Comparison of ENCODE assay signal across 23 cellular contexts in genomic region chr4:88366460-88366859, GRCh38.
"Had no signal": no experiment of that assay in that cellular context is flagged by ENCODE, and none has a peak within 500 bp of the region (broad histone marks: within the 10 kb centered on the region; RNA-seq: fewer than 3 reads in every experiment).

No MANE protein-coding gene starts in this region.

- H3K27ac ChIP-seq: adrenal gland, PC-9 had no signal

- ATAC-seq: activated CD4-positive, CD25-positive, alpha-beta regulatory T cell treated with anti-CD3 and anti-CD28 coated beads, Interleukin-2, amount 50 U/mL, for 24 hours; activated T-helper 17 cell treated with anti-CD3 and anti-CD28 coated beads, Interleukin-2, amount 50 U/mL, for 72 hours; T-cell had no signal

- H3K4me1 ChIP-seq: adrenal gland had no signal

- H3K9me3 ChIP-seq: adrenal gland had no signal

- H3K27me3 ChIP-seq: adrenal gland had no signal

- H3K4me1 Mint-ChIP-seq: activated T-helper 17 cell treated with anti-CD3 and anti-CD28 coated beads, Interleukin-2, amount 50 U/mL, for 72 hours; T-cell had no signal

- H3K4me3 ChIP-seq: adrenal gland, PC-9 had no signal

- H3K36me3 Mint-ChIP-seq: activated naive CD8-positive, alpha-beta T cell; T-cell had no signal

- H2AFZ ChIP-seq: PC-9 had no signal

- H3K4me2 ChIP-seq: PC-9 had no signal

- DNase-seq: activated CD4-positive, alpha-beta T cell treated with anti-CD3 and anti-CD28 coated beads, Interleukin-2, amount 10 ng/mL, durations not matched to agents 24 days and 14 days; activated CD4-positive, alpha-beta T cell treated with anti-CD3 and anti-CD28 coated beads, Interleukin-2, amount 50 U/mL, for 48 hours; activated gamma-delta T cell; activated naive CD4-positive, alpha-beta T cell treated with anti-CD3 and anti-CD28 coated beads for 36 hours; activated T-cell treated with anti-CD3 and anti-CD28 coated beads for 4 hours; activated T-cell treated with anti-CD3 and anti-CD28 coated beads, Interleukin-2, amount 50 U/mL, for 48 hours; adrenal gland; anterior cingulate cortex; cerebellar nuclear complex; KBM-7; NCI-H1105 treated with DMSO at 0.1 percent for 48 hours; NCI-H1436 treated with DMSO at 0.1 percent for 48 hours; NCI-H187; NCI-H2081; NCI-H510A treated with DMSO at 0.1 percent for 48 hours; PC-9; SHP77 treated with DMSO at 0.1 percent for 48 hours; T-cell; T-helper 2 cell; T1000 had no signal

- H3K27ac Mint-ChIP-seq: activated CD4-positive, alpha-beta T cell treated with anti-CD3 and anti-CD28 coated beads, Interleukin-2, amount 10 ng/mL, durations not matched to agents 24 days and 14 days; activated naive CD4-positive, alpha-beta T cell treated with anti-CD3 and anti-CD28 coated beads for 36 hours; activated naive CD8-positive, alpha-beta T cell; activated T-helper 17 cell treated with anti-CD3 and anti-CD28 coated beads, Interleukin-2, amount 50 U/mL, for 72 hours; T-cell had no signal

- H3K27me3 Mint-ChIP-seq: activated CD4-positive, alpha-beta T cell treated with anti-CD3 and anti-CD28 coated beads, Interleukin-2, amount 10 ng/mL, durations not matched to agents 24 days and 14 days; activated naive CD8-positive, alpha-beta T cell had no signal

- H3K36me3 ChIP-seq: adrenal gland had no signal

- H3K4me3 Mint-ChIP-seq: activated CD4-positive, alpha-beta T cell treated with anti-CD3 and anti-CD28 coated beads, Interleukin-2, amount 10 ng/mL, durations not matched to agents 24 days and 14 days; activated naive CD4-positive, alpha-beta T cell treated with anti-CD3 and anti-CD28 coated beads for 36 hours; activated naive CD8-positive, alpha-beta T cell; activated T-helper 17 cell treated with anti-CD3 and anti-CD28 coated beads, Interleukin-2, amount 50 U/mL, for 72 hours; T-cell had no signal
